In genomic region chr14:101259748-101260147, GRCh38 we compare ENCODE assay signal across 8 cellular contexts.
"Had no signal": no experiment of that assay in that cellular context is flagged by ENCODE, and none has a peak within 500 bp of the region (broad histone marks: within the 10 kb centered on the region; RNA-seq: fewer than 3 reads in every experiment).

No MANE protein-coding gene starts in this region.

- DNase-seq: GDM1, GF-D8 had no signal

- H3K4me3 ChIP-seq: GM12878 had no signal

- FAIRE-seq: G401.6, GM12878, GM12891, GM12892, GM18507, GM19239 had no signal

- ATAC-seq: GM12878 had no signal
